Comparison of ENCODE assay signal across 22 cellular contexts in the genomic region with DNA sequence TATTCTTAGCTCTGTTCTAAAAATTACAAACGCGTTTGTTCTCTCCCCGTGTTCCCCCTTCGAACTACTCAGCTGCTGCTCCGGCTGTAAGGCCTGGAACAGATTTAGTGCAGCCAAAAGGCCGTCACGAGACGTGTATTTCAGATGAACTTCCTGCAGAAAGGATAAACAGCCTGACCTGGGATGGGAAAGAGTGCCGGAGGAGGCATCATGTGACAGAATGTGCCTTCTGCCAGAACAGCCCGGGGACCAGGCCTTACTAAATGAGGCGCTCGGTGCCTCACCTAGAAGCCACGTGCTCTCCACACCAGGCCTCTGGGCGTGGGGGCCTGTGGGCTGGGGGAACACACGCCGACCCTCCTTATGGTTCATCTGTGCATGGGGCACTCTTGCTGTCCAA.
A peak's percentile ranks its signal among the peaks of the same experiment; 100 is the strongest.
DNase-seq lines count a peak whose midpoint lies in the region; ATAC-seq and TF ChIP-seq lines count a peak whose summit lies in the region.
"Had no signal": no experiment of that assay in that cellular context is flagged by ENCODE, and none has a peak within 500 bp of the region (broad histone marks: within the 10 kb centered on the region; RNA-seq: fewer than 3 reads in every experiment).

No MANE protein-coding gene starts in this region.

- no peak for DNase-seq in caudate nucleus (lab: John Stamatoyannopoulos, UW)
- no peak for DNase-seq in Right ventricle myocardium superior
- DNase-seq in HT-29 (ENCODE audit: low spot score): no peak
- DNase-seq in activated naive CD8-positive, alpha-beta T cell treated with anti-CD3 and anti-CD28 coated beads, Interleukin-2, amount 50 U/mL, for 24 hours: no peak
- DNase-seq in activated CD8-positive, alpha-beta T cell treated with anti-CD3 and anti-CD28 coated beads for 36 hours: no peak
- DNase-seq: activated CD4-positive, alpha-beta T cell treated with anti-CD3 and anti-CD28 coated beads for 36 hours; brain microvascular endothelial cell; CD8-positive, alpha-beta memory T cell; DMS79 treated with DMSO at 0.1 percent for 48 hours; H7; Karpas-422; left cardiac atrium; NCI-H1105 treated with DMSO at 0.1 percent for 48 hours; NCI-H82; PC-9; SK-N-SH; stimulated activated CD4-positive, alpha-beta T cell treated with anti-CD3 and anti-CD28 coated beads, Interleukin-1b, Interleukin-23, amount 100 ng/mL, for 48 hours had no signal

- H3K9me3 Mint-ChIP-seq in activated naive CD8-positive, alpha-beta T cell treated with anti-CD3 and anti-CD28 coated beads, Interleukin-2, amount 50 U/mL, for 24 hours: no peaks in the 10 kb centered on the region
- no peaks in the 10 kb centered on the region for H3K9me3 Mint-ChIP-seq in activated CD8-positive, alpha-beta T cell treated with anti-CD3 and anti-CD28 coated beads for 36 hours
- H3K9me3 Mint-ChIP-seq: activated naive CD4-positive, alpha-beta T cell treated with anti-CD3 and anti-CD28 coated beads, Interleukin-2, amount 50 U/mL, for 24 hours; CD8-positive, alpha-beta memory T cell; natural killer cell treated with Interleukin-12 subunit alpha and Interleukin-12 subunit beta and Interleukin-15 and Interleukin-18, amount 100 ng/mL, for 72 hours had no signal

- H3K4me3 ChIP-seq in mucosa of rectum (ENCODE audit: low read length in 2 of 2) (no peak overlapping the region), stomach smooth muscle (ENCODE audit: low read length in 2 of 2) (peak overlapping the region in 1 of 2 donors; percentile 22)
- H3K4me3 ChIP-seq: PC-9 had no signal

- ATAC-seq in Right ventricle myocardium superior (ENCODE audit: poor library complexity) (peak; percentile 47), HG03565 (IDR thresholded peaks at IDR 0.05; ENCODE audit: unreplicated experiment) (no peak)
- no peak for ATAC-seq in activated naive CD8-positive, alpha-beta T cell treated with anti-CD3 and anti-CD28 coated beads, Interleukin-2, amount 50 U/mL, for 24 hours
- ATAC-seq in activated CD8-positive, alpha-beta T cell treated with anti-CD3 and anti-CD28 coated beads for 36 hours: no peak
- ATAC-seq: activated CD4-positive, alpha-beta T cell treated with anti-CD3 and anti-CD28 coated beads for 36 hours; natural killer cell treated with Interleukin-12 subunit alpha and Interleukin-12 subunit beta and Interleukin-15 and Interleukin-18, amount 100 ng/mL, for 72 hours had no signal

- peaks cover 25 to 29% of the 10 kb centered on the region in 2 donors for H3K36me3 ChIP-seq in mucosa of rectum (ENCODE audit: control insufficient read depth in 2 of 2, insufficient read depth in 2 of 2, low read length in 2 of 2)
- H3K36me3 ChIP-seq in stomach smooth muscle (ENCODE audit: control insufficient read depth in 2 of 2, insufficient read depth in 2 of 2, low read length in 2 of 2): peaks cover 16 to 19% of the 10 kb centered on the region in 2 donors
- H3K36me3 ChIP-seq: brain microvascular endothelial cell had no signal

- peaks cover 1% of the 10 kb centered on the region for H3K4me1 Mint-ChIP-seq in activated naive CD8-positive, alpha-beta T cell treated with anti-CD3 and anti-CD28 coated beads, Interleukin-2, amount 50 U/mL, for 24 hours
- H3K4me1 Mint-ChIP-seq in activated CD8-positive, alpha-beta T cell treated with anti-CD3 and anti-CD28 coated beads for 36 hours (ENCODE audit: low read depth): peaks cover 2% of the 10 kb centered on the region

- CTCF ChIA-PET in activated CD8-positive, alpha-beta T cell treated with anti-CD3 and anti-CD28 coated beads for 36 hours (lab: Charles Lee): interaction anchor here (2.8 kb wide), 1 partner anchor 27 kb away, joined by 7 read pairs; no protein-coding TSS in a partner anchor

- POLR2A ChIA-PET in activated CD8-positive, alpha-beta T cell treated with anti-CD3 and anti-CD28 coated beads for 36 hours (lab: Charles Lee): no interaction called here

- H3K27ac ChIP-seq in caudate nucleus (ENCODE audit: low read depth, low read length): peak overlapping the region; percentile 59
- H3K27ac ChIP-seq in mucosa of rectum (ENCODE audit: low read depth in 2 of 2, low read length in 2 of 2): peak overlapping the region; percentile 50 to 71
- peak overlapping the region; percentile 89 for H3K27ac ChIP-seq in stomach smooth muscle (ENCODE audit: low read length)
- H3K27ac ChIP-seq: brain microvascular endothelial cell, PC-9 had no signal

- H3K27me3 ChIP-seq in mucosa of rectum (ENCODE audit: control insufficient read depth in 2 of 2, insufficient read depth in 2 of 2, low read length in 2 of 2) (no peaks in the 10 kb centered on the region), stomach smooth muscle (ENCODE audit: control insufficient read depth in 1 of 2, insufficient read depth in 2 of 2, low read length in 2 of 2) (no peaks in the 10 kb centered on the region)
- H3K27me3 ChIP-seq: brain microvascular endothelial cell had no signal

- H3K9ac ChIP-seq in mucosa of rectum (ENCODE audit: low read depth in 1 of 2, low read length in 2 of 2) (peak overlapping the region in 1 of 2 donors; percentile 8), stomach smooth muscle (ENCODE audit: low read length in 2 of 2) (peak overlapping the region; percentile 41 to 42)
- H3K9ac ChIP-seq: SK-N-SH had no signal

- H3K27me3 Mint-ChIP-seq in activated naive CD8-positive, alpha-beta T cell treated with anti-CD3 and anti-CD28 coated beads, Interleukin-2, amount 50 U/mL, for 24 hours: no peaks in the 10 kb centered on the region
- no peaks in the 10 kb centered on the region for H3K27me3 Mint-ChIP-seq in activated CD8-positive, alpha-beta T cell treated with anti-CD3 and anti-CD28 coated beads for 36 hours
- H3K27me3 Mint-ChIP-seq: activated CD4-positive, alpha-beta T cell treated with anti-CD3 and anti-CD28 coated beads for 36 hours; activated naive CD4-positive, alpha-beta T cell treated with anti-CD3 and anti-CD28 coated beads, Interleukin-2, amount 50 U/mL, for 24 hours; CD8-positive, alpha-beta memory T cell; natural killer cell treated with Interleukin-12 subunit alpha and Interleukin-12 subunit beta and Interleukin-15 and Interleukin-18, amount 100 ng/mL, for 72 hours had no signal

- H3K4me1 ChIP-seq in mucosa of rectum (ENCODE audit: control insufficient read depth in 2 of 2, insufficient read depth in 2 of 2, low read length in 2 of 2) (peaks cover 0 to 9% of the 10 kb centered on the region in 2 donors), stomach smooth muscle (ENCODE audit: control insufficient read depth, insufficient read depth, low read length) (peaks cover 67% of the 10 kb centered on the region)

- peaks cover 4% of the 10 kb centered on the region for H3K36me3 Mint-ChIP-seq in activated naive CD8-positive, alpha-beta T cell treated with anti-CD3 and anti-CD28 coated beads, Interleukin-2, amount 50 U/mL, for 24 hours (ENCODE audit: low read depth)
- H3K36me3 Mint-ChIP-seq in activated CD8-positive, alpha-beta T cell treated with anti-CD3 and anti-CD28 coated beads for 36 hours (ENCODE audit: low read depth): peaks cover 4% of the 10 kb centered on the region
- H3K36me3 Mint-ChIP-seq: natural killer cell treated with Interleukin-12 subunit alpha and Interleukin-12 subunit beta and Interleukin-15 and Interleukin-18, amount 100 ng/mL, for 72 hours had no signal

- H3K27ac Mint-ChIP-seq in activated naive CD8-positive, alpha-beta T cell treated with anti-CD3 and anti-CD28 coated beads, Interleukin-2, amount 50 U/mL, for 24 hours: no peak overlapping the region
- H3K27ac Mint-ChIP-seq in activated CD8-positive, alpha-beta T cell treated with anti-CD3 and anti-CD28 coated beads for 36 hours: no peak overlapping the region
- H3K27ac Mint-ChIP-seq: activated CD4-positive, alpha-beta T cell treated with anti-CD3 and anti-CD28 coated beads for 36 hours; activated naive CD4-positive, alpha-beta T cell treated with anti-CD3 and anti-CD28 coated beads, Interleukin-2, amount 50 U/mL, for 24 hours; CD8-positive, alpha-beta memory T cell; natural killer cell treated with Interleukin-12 subunit alpha and Interleukin-12 subunit beta and Interleukin-15 and Interleukin-18, amount 100 ng/mL, for 72 hours had no signal

- intact Hi-C loops in Right ventricle myocardium superior (cut with DNase I): loop anchor here (5.0 to 10.0 kb wide), 2 partner anchors 90 to 188 kb away; partner anchors contain the start of gene PPARGC1B
- intact Hi-C loops in activated CD8-positive, alpha-beta T cell treated with anti-CD3 and anti-CD28 coated beads for 36 hours (cut with micrococcal nuclease): loop anchor here (5.0 kb wide), 1 partner anchor 158 kb away; no protein-coding TSS in a partner anchor

- no peaks in the 10 kb centered on the region for H3K9me3 ChIP-seq in mucosa of rectum (ENCODE audit: control insufficient read depth in 2 of 2, low read length in 2 of 2)
- H3K9me3 ChIP-seq in stomach smooth muscle (ENCODE audit: control insufficient read depth in 2 of 2, low read length in 2 of 2): no peaks in the 10 kb centered on the region
- H3K9me3 ChIP-seq: SK-N-SH had no signal

- no peak for TF ChIP-seq CTCF in activated CD8-positive, alpha-beta T cell treated with anti-CD3 and anti-CD28 coated beads for 36 hours (IDR thresholded peaks at IDR 0.05)

- no peak overlapping the region for H3K4me3 Mint-ChIP-seq in activated naive CD8-positive, alpha-beta T cell treated with anti-CD3 and anti-CD28 coated beads, Interleukin-2, amount 50 U/mL, for 24 hours
- no peak overlapping the region for H3K4me3 Mint-ChIP-seq in activated CD8-positive, alpha-beta T cell treated with anti-CD3 and anti-CD28 coated beads for 36 hours
- H3K4me3 Mint-ChIP-seq: activated CD4-positive, alpha-beta T cell treated with anti-CD3 and anti-CD28 coated beads for 36 hours; activated naive CD4-positive, alpha-beta T cell treated with anti-CD3 and anti-CD28 coated beads, Interleukin-2, amount 50 U/mL, for 24 hours; CD8-positive, alpha-beta memory T cell; natural killer cell treated with Interleukin-12 subunit alpha and Interleukin-12 subunit beta and Interleukin-15 and Interleukin-18, amount 100 ng/mL, for 72 hours had no signal
